ENCODE assay signal across 11 cellular contexts in genomic region chr2:28586864-28587263, GRCh38.
DNase-seq lines count a peak whose midpoint lies in the region; ATAC-seq, FAIRE-seq and TF ChIP-seq lines count a peak whose summit lies in the region.
"Had no signal": no experiment of that assay in that cellular context is flagged by ENCODE, and none has a peak within 500 bp of the region (broad histone marks: within the 10 kb centered on the region; RNA-seq: fewer than 3 reads in every experiment).

No MANE protein-coding gene starts in this region.

- no peak for TF ChIP-seq CTCF in CD4-positive, alpha-beta T cell (IDR thresholded peaks at IDR 0.05)
- TF ChIP-seq CTCF in mucosa of descending colon (IDR thresholded peaks at IDR 0.05) (no peak), left ventricle myocardium inferior (IDR thresholded peaks at IDR 0.05; ENCODE audit: borderline replicate concordance) (no peak)

- no peaks in the 10 kb centered on the region for H3K36me3 Mint-ChIP-seq in CD4-positive, alpha-beta T cell (ENCODE audit: low read depth)

- peaks cover 2% of the 10 kb centered on the region for H3K4me1 ChIP-seq in mucosa of descending colon (ENCODE audit: low read depth)
- peaks cover 47% of the 10 kb centered on the region for H3K4me1 ChIP-seq in left ventricle myocardium inferior

- peak; percentile 95 for ATAC-seq in CD4-positive, alpha-beta T cell (ENCODE audit: poor library complexity)
- peak; percentile 35 for ATAC-seq in mucosa of descending colon
- no peak for ATAC-seq in HG02763 (IDR thresholded peaks at IDR 0.05; ENCODE audit: unreplicated experiment)
- ATAC-seq: Panc1 had no signal

- FAIRE-seq in GM12892 (lab: Jason Lieb, UNC) = no peak

- intact Hi-C loops in CD4-positive, alpha-beta T cell (cut with DNase I, micrococcal nuclease) = no loop called here
- intact Hi-C loops in mucosa of descending colon (cut with DNase I, micrococcal nuclease) = no loop called here
- intact Hi-C loops in left ventricle myocardium inferior (cut with micrococcal nuclease) = no loop called here

- POLR2A ChIA-PET in CD4-positive, alpha-beta T cell (lab: Charles Lee) = interaction anchor here (0.6 to 3.1 kb wide), 8 partner anchors 8 to 283 kb away, joined by 3 to 13 read pairs (median 3); partner anchors contain the start of genes PPP1CB and TRMT61B

- CTCF ChIA-PET in CD4-positive, alpha-beta T cell (lab: Charles Lee) = interaction anchor here (1.2 to 3.4 kb wide), 3 partner anchors 8 to 197 kb away, joined by 3 to 24 read pairs (median 13); no protein-coding TSS in a partner anchor

- no peak overlapping the region for H3K27ac Mint-ChIP-seq in CD4-positive, alpha-beta T cell
- H3K27ac Mint-ChIP-seq: activated B cell treated with CpG ODN at 0.5 μM for 24 hours had no signal

- H3K27ac ChIP-seq in CD4-positive, alpha-beta T cell (ENCODE audit: low read depth, low read length) = no peak overlapping the region
- no peak overlapping the region for H3K27ac ChIP-seq in left ventricle myocardium inferior (replicated peaks)

- peak overlapping the region; percentile 40 for H3K4me3 Mint-ChIP-seq in CD4-positive, alpha-beta T cell
- H3K4me3 Mint-ChIP-seq: activated B cell treated with CpG ODN at 0.5 μM for 24 hours had no signal

- H3K4me3 ChIP-seq in mucosa of descending colon = no peak overlapping the region
- H3K4me3 ChIP-seq in left ventricle myocardium inferior = no peak overlapping the region

- no peak for TF ChIP-seq POLR2A in GM12892 (IDR thresholded peaks at IDR 0.05; ENCODE audit: low read depth, low read length)

- H3K9me3 ChIP-seq in CD4-positive, alpha-beta T cell (ENCODE audit: control insufficient read depth, low read length) = no peaks in the 10 kb centered on the region
- no peaks in the 10 kb centered on the region for H3K9me3 ChIP-seq in mucosa of descending colon
- H3K9me3 ChIP-seq in left ventricle myocardium inferior (replicated peaks) = no peaks in the 10 kb centered on the region

- H3K36me3 ChIP-seq in mucosa of descending colon (ENCODE audit: low read depth) (no peaks in the 10 kb centered on the region), left ventricle myocardium inferior (no peaks in the 10 kb centered on the region)

- no peaks in the 10 kb centered on the region for H3K27me3 ChIP-seq in CD4-positive, alpha-beta T cell (ENCODE audit: control insufficient read depth, insufficient read depth, low read length)
- no peaks in the 10 kb centered on the region for H3K27me3 ChIP-seq in left ventricle myocardium inferior (ENCODE audit: low read depth)

- H3K4me1 Mint-ChIP-seq in CD4-positive, alpha-beta T cell (ENCODE audit: low read depth) = peaks cover 25% of the 10 kb centered on the region
- H3K4me1 Mint-ChIP-seq: activated B cell treated with CpG ODN at 0.5 μM for 24 hours had no signal

- H3K27me3 Mint-ChIP-seq in CD4-positive, alpha-beta T cell = no peaks in the 10 kb centered on the region

- peak; percentile 28 to 67 (median 51) for DNase-seq in CD4-positive, alpha-beta T cell
- DNase-seq in RPMI8226 = peak; percentile 56
- peak; percentile 50 to 58 for DNase-seq in activated T-cell treated with anti-CD3 and anti-CD28 coated beads, Interleukin-2, amount 50 U/mL, for 48 hours
- peak in 1 of 3 donors; percentile 21 for DNase-seq in mucosa of descending colon
- no peak for DNase-seq in GM12892 (ENCODE audit: insufficient read length)
- no peak for DNase-seq in NCI-H146 (lab: John Stamatoyannopoulos, UW)
- no peak for DNase-seq in left ventricle myocardium inferior
- DNase-seq: activated B cell treated with CpG ODN at 0.5 μM for 24 hours, NCI-H1105 treated with DMSO at 0.1 percent for 48 hours had no signal

- H3K9me3 Mint-ChIP-seq in CD4-positive, alpha-beta T cell = no peaks in the 10 kb centered on the region
- H3K9me3 Mint-ChIP-seq: activated B cell treated with CpG ODN at 0.5 μM for 24 hours had no signal

Comparison
In these comparisons a context has a peak if more than half of its experiments do, and no peak if none do; other contexts are left out.
1. DNase-seq: peak in CD4-positive, alpha-beta T cell (10 of 10), RPMI8226 (single experiment) and activated T-cell treated with anti-CD3 and anti-CD28 coated beads, Interleukin-2, amount 50 U/mL, for 48 hours (2 of 2); none in GM12892 (single experiment), NCI-H146 (single experiment) and left ventricle myocardium inferior (single experiment).